8 cellular contexts compared by ENCODE assay signal in genomic region chr2:189762551-189763298, GRCh38.
DNase-seq lines count a peak whose midpoint lies in the region; ATAC-seq and TF ChIP-seq lines count a peak whose summit lies in the region.

Gene OSGEPL1 (minus strand): TSS chr2:189762792. CDS start chr2:189761640, 1,152 bp downstream.

- DNase-seq in AG09309 (ENCODE audit: low read depth) (peak; percentile 57), NCI-H2227 treated with DMSO at 0.1 percent for 48 hours (lab: John Stamatoyannopoulos, UW) (peak; percentile 99), iris pigment epithelial cell (ENCODE audit: low read depth) (peak; percentile 91)
- peak; percentile 80 to 86 (median 84) for DNase-seq in activated CD4-positive, CD25-positive, alpha-beta regulatory T cell (lab: John Stamatoyannopoulos, UW)
- DNase-seq in central memory CD4-positive, alpha-beta T cell, result peak; percentile 89
- peak; percentile 90 for DNase-seq in stimulated activated CD4-positive, alpha-beta T cell treated with anti-CD3 and anti-CD28 coated beads, Interleukin-12 subunit alpha, Interleukin-12 subunit beta, amount 100 ng/mL, for 24 hours (ENCODE audit: low read depth in 2 of 2)

- peak within 1 kb of the TSS; percentile 77 for H3K4me3 ChIP-seq in AG09309 (ENCODE audit: control insufficient read depth, low read depth, low read length)

- TF ChIP-seq CTCF in AG09309 (IDR thresholded peaks at IDR 0.05; ENCODE audit: control insufficient read depth, insufficient read depth, low read depth, low read length, missing control alignments), result peak; percentile 60

- ATAC-seq in GM18909 (IDR thresholded peaks at IDR 0.05; ENCODE audit: poor library complexity, unreplicated experiment), result peak; percentile 98
- ATAC-seq in HG03175 (IDR thresholded peaks at IDR 0.05; ENCODE audit: unreplicated experiment), result peak; percentile 96

Comparison
In these comparisons a context has a peak if more than half of its experiments do, and no peak if none do; other contexts are left out.
1. Peak in every context shown above with its lines: DNase-seq, ATAC-seq and H3K4me3 ChIP-seq.